In genomic region chr2:241218131-241219029, GRCh38 we compare ENCODE assay signal across 8 cellular contexts. TPM values are rescaled to one million over a fixed set of nuclear protein-coding genes. Genes with fewer than 3 reads are reported as not detected.
DNase-seq lines count a peak whose midpoint lies in the region; ATAC-seq and TF ChIP-seq lines count a peak whose summit lies in the region.

No MANE protein-coding gene starts in this region.

- no peaks in the 10 kb centered on the region for H3K4me1 ChIP-seq in OCI-LY3 (ENCODE audit: low read length)
- no peaks in the 10 kb centered on the region for H3K4me1 ChIP-seq in osteoblast (ENCODE audit: insufficient read depth, low read length)

- peak overlapping the region; percentile 53; the same call in 1 of the 2 replicates for H3K9ac ChIP-seq in OCI-LY3 (ENCODE audit: low read length)

- H3K27ac ChIP-seq in OCI-LY3 (ENCODE audit: low read length) (no peak overlapping the region), osteoblast (ENCODE audit: low read depth, low read length) (no peak overlapping the region)

- H3K27me3 ChIP-seq in OCI-LY3 (ENCODE audit: low read depth, low read length) (0 out of 2 replicates have a peak, but pooled peaks cover 4% of the 10 kb centered on the region), osteoblast (ENCODE audit: insufficient read depth, low read length) (peaks cover 6% of the 10 kb centered on the region)

- no peak for ATAC-seq in HG03378 (IDR thresholded peaks at IDR 0.05; ENCODE audit: unreplicated experiment)

- H3K36me3 ChIP-seq in OCI-LY3 (replicated peaks; ENCODE audit: low read depth, low read length), result no peaks in the 10 kb centered on the region
- H3K36me3 ChIP-seq in osteoblast (ENCODE audit: insufficient read depth, low read length), result no peaks in the 10 kb centered on the region

- H3K79me2 ChIP-seq in OCI-LY3 (ENCODE audit: low read length) (no peaks in the 10 kb centered on the region), osteoblast (ENCODE audit: insufficient read depth, low read length) (no peaks in the 10 kb centered on the region)

- H3K4me2 ChIP-seq in OCI-LY3 (ENCODE audit: low read length), result peak overlapping the region; percentile 85
- peak overlapping the region; percentile 83 for H3K4me2 ChIP-seq in osteoblast (ENCODE audit: insufficient read depth, low read length)

- DNase-seq in AG08395 (ENCODE audit: low spot score), result peak; percentile 34
- DNase-seq in GM13977 (ENCODE audit: low spot score), result peak; percentile 80
- peak; percentile 22 for DNase-seq in activated effector memory CD4-positive, alpha-beta T cell treated with Interleukin-2 at 50 U/mL for 16 hours
- peak; percentile 64 for DNase-seq in germinal center (ENCODE audit: low spot score)
- DNase-seq in osteoblast (ENCODE audit: insufficient read length, low spot score, missing footprints), result peak; percentile 97
- no peak for DNase-seq in COLO829 (ENCODE audit: low spot score)

- H3K9me3 ChIP-seq in OCI-LY3 (ENCODE audit: insufficient read depth, low read length) (no peaks in the 10 kb centered on the region), osteoblast (ENCODE audit: low read depth, low read length) (no peaks in the 10 kb centered on the region)

- TF ChIP-seq CTCF in GM13977 (IDR thresholded peaks at IDR 0.05; ENCODE audit: extremely low read depth, insufficient read depth, missing control alignments) (peak; percentile 50), OCI-LY3 (IDR thresholded peaks at IDR 0.05; ENCODE audit: low read depth, low read length) (peak; percentile 35), osteoblast (IDR thresholded peaks at IDR 0.05; ENCODE audit: extremely low read depth, low read depth, low read length) (no peak)

- in situ Hi-C loops in GM13977 (cut with MboI; ENCODE audit: low pct_unique_long_range_greater_than_20kb, low sequenced_read_pairs, unreplicated experiment), result no loop called here

- H4K20me1 ChIP-seq in OCI-LY3 (ENCODE audit: insufficient read depth, low read length) (no peaks in the 10 kb centered on the region), osteoblast (ENCODE audit: insufficient read depth, low read length) (peaks cover 4% of the 10 kb centered on the region)

- peak overlapping the region; percentile 85 for H3K4me3 ChIP-seq in OCI-LY3 (ENCODE audit: low read length)
- H3K4me3 ChIP-seq in osteoblast (ENCODE audit: insufficient read depth, low read length), result peak overlapping the region; percentile 73

- H2AFZ ChIP-seq in OCI-LY3 (ENCODE audit: low read depth, low read length), result peak overlapping the region; percentile 65; the same call in 1 of the 2 replicates
- H2AFZ ChIP-seq in osteoblast (ENCODE audit: low read length), result no peak overlapping the region

RNA-seq across cellular contexts. Expression of gene ANO7, which starts 29.9 kb away (rescaled TPM):
- total RNA-seq in osteoblast, result 1.2 and 1.8 TPM in 2 replicates
